ENCODE assay signal across 9 cellular contexts in genomic region chr9:114681594-114682332, GRCh38. TPM values are rescaled to one million over a fixed set of nuclear protein-coding genes. Genes with fewer than 3 reads are reported as not detected.
DNase-seq lines count a peak whose midpoint lies in the region; ATAC-seq, FAIRE-seq and TF ChIP-seq lines count a peak whose summit lies in the region.
"Had no signal": no experiment of that assay in that cellular context is flagged by ENCODE, and none has a peak within 500 bp of the region (broad histone marks: within the 10 kb centered on the region; RNA-seq: fewer than 3 reads in every experiment).

Gene TEX48 (minus strand): TSS chr9:114682192. CDS start chr9:114671723, 10,469 bp downstream.

- H3K9me1 ChIP-seq in K562 (ENCODE audit: control insufficient read depth, insufficient read depth, low read length): no peaks in the 10 kb centered on the region

- BruUV-seq in K562 (replicated peaks; lab: Mats Ljungman, UMichigan): no TSS peak

- in situ Hi-C loops in K562 (cut with MboI): no loop called here

- peak; percentile 83 for ATAC-seq in HG02938 (IDR thresholded peaks at IDR 0.05; ENCODE audit: unreplicated experiment)
- peak; percentile 94 for ATAC-seq in K562

- H3K9ac ChIP-seq in K562 (ENCODE audit: insufficient read depth in 1 of 2, low read depth in 2 of 2, low read length in 2 of 2) (no peak within 1 kb of the TSS), kidney (ENCODE audit: low read length in 2 of 2) (no peak within 1 kb of the TSS)

- intact Hi-C loops in K562 (cut with micrococcal nuclease): loop anchor here (1.0 to 10.0 kb wide), 5 partner anchors 36 to 913 kb away; no protein-coding TSS in a partner anchor
- intact Hi-C loops in kidney (cut with DNase I): no loop called here

- TF ChIP-seq EP300 in K562 (IDR thresholded peaks at IDR 0.05; ENCODE audit: low read length): no peak

- no peak within 1 kb of the TSS for H3K4me2 ChIP-seq in K562 (ENCODE audit: insufficient read depth, low read length)

- H3K79me2 ChIP-seq in K562 (ENCODE audit: control insufficient read depth, insufficient read depth, low read length): no peaks in the 10 kb centered on the region

- H3K27ac ChIP-seq in K562 (ENCODE audit: extremely low read depth, low read depth, low read length) (no peak within 1 kb of the TSS), kidney (ENCODE audit: low read depth in 2 of 2, low read length in 2 of 2) (no peak within 1 kb of the TSS)

- POLR2A ChIA-PET in K562 (lab: Yijun Ruan, JAX): no interaction called here

- TF ChIP-seq POLR2A in K562 (conservative IDR thresholded peaks at IDR 0.05): no peak

- no peaks in the 10 kb centered on the region for H4K20me1 ChIP-seq in K562 (replicated peaks; ENCODE audit: control insufficient read depth, insufficient read depth, low read length)

- H3K4me1 ChIP-seq in K562 (replicated peaks in 1 of 2; ENCODE audit: control insufficient read depth in 2 of 2, insufficient read depth in 2 of 2, low read length in 2 of 2) (peaks cover 0 to 3% of the 10 kb centered on the region in 2 experiments; a peak in 1 of 5 replicates), kidney (ENCODE audit: control insufficient read depth in 1 of 2, insufficient read depth in 1 of 2, low read depth in 1 of 2, low read length in 2 of 2) (no peaks in the 10 kb centered on the region)

- H3K9me3 ChIP-seq in K562 (replicated peaks; ENCODE audit: control insufficient read depth, insufficient read depth, low read depth, low read length) (no peaks in the 10 kb centered on the region), kidney (ENCODE audit: control insufficient read depth in 1 of 2, low read length in 2 of 2) (no peaks in the 10 kb centered on the region)

- DNase-seq in SIG-M5 treated with dmso at 0.1 percent for 504 hours (lab: John Stamatoyannopoulos, UW; ENCODE audit: unreplicated experiment): peak; percentile 67
- DNase-seq in SIG-M5 (lab: John Stamatoyannopoulos, UW): no peak
- DNase-seq in NCI-H2107 (lab: John Stamatoyannopoulos, UW): peak; percentile 46
- peak; percentile 41 for DNase-seq in UCSD-AML1 (lab: John Stamatoyannopoulos, UW; ENCODE audit: unreplicated experiment)
- DNase-seq in K562 (ENCODE audit: extremely low read depth in 1 of 4, low spot score in 3 of 4): peak; percentile 65 to 77 (median 75)
- DNase-seq in kidney: peak; percentile 73
- DNase-seq in stimulated activated CD4-positive, alpha-beta T cell treated with anti-CD3 and anti-CD28 coated beads, Interleukin-4, amount 100 ng/mL, for 4 hours: peak; percentile 67 to 80

- CTCF ChIA-PET in K562 (lab: Yijun Ruan, JAX; ENCODE audit: low intra/inter-chr PET ratio): interaction anchor here (0.6 to 1.6 kb wide), 6 partner anchors 226 to 333 kb away, joined by 3 to 5 read pairs (median 3); no protein-coding TSS in a partner anchor

- FAIRE-seq in K562 (lab: Jason Lieb, UNC): peak; percentile 93
- FAIRE-seq in kidney (lab: Jason Lieb, UNC): no peak

- H3K27me3 ChIP-seq in K562 (ENCODE audit: control insufficient read depth in 2 of 2, insufficient read depth in 2 of 2, low read length in 2 of 2): peaks cover 0 to under 1% of the 10 kb centered on the region in 2 experiments; a peak in 2 of 5 replicates

- peak; percentile 39 to 71 for TF ChIP-seq RAD21 in K562 (CRISPR knock-in tag; conservative IDR thresholded peaks at IDR 0.05 in 1 of 2, IDR thresholded peaks at IDR 0.05 in 1 of 2)

- WGBS in K562 (ENCODE audit: insufficient coverage, low coverage, missing lambda C conversion rate): 4% methylated on average over 5 of the region's 8 CpGs

- TF ChIP-seq CTCF in K562 (IDR thresholded peaks at IDR 0.05 in 2 of 3, conservative IDR thresholded peaks at IDR 0.05 in 1 of 3; ENCODE audit: insufficient read depth in 2 of 3, low read depth in 1 of 3, low read length in 3 of 3) (peak; percentile 67 to 79 (median 78)), kidney (IDR thresholded peaks at IDR 0.05; ENCODE audit: borderline replicate concordance, extremely low read depth, insufficient read depth) (peak; percentile 52)

- no peak within 1 kb of the TSS for H3K4me3 ChIP-seq in K562
- no peak within 1 kb of the TSS for H3K4me3 ChIP-seq in kidney (ENCODE audit: low read length in 2 of 2)

- no peak within 1 kb of the TSS for H2AFZ ChIP-seq in K562 (ENCODE audit: low read depth, low read length)

- H3K36me3 ChIP-seq in K562 (ENCODE audit: control insufficient read depth, insufficient read depth, low read length) (no peaks in the 10 kb centered on the region), kidney (ENCODE audit: control insufficient read depth in 1 of 2, insufficient read depth in 2 of 2, low read length in 2 of 2) (no peaks in the 10 kb centered on the region)

TF ChIP-seq in K562, 482 proteins besides CTCF, POLR2A, EP300 and RAD21 (continues in another document):
- TF ChIP-seq TSC22D4 (tag; IDR thresholded peaks at IDR 0.05) (no peak), ZNF609 (CRISPR knock-in tag; IDR thresholded peaks at IDR 0.05; ENCODE audit: borderline replicate concordance) (no peak), ZNF75A (CRISPR knock-in tag; IDR thresholded peaks at IDR 0.05) (no peak), KAT8 (IDR thresholded peaks at IDR 0.05; ENCODE audit: low read depth) (no peak), CBX5 (IDR thresholded peaks at IDR 0.05; ENCODE audit: borderline replicate concordance, low read depth) (no peak), SETDB1 (IDR thresholded peaks at IDR 0.05; ENCODE audit: low read length) (no peak), DNMT1 (IDR thresholded peaks at IDR 0.05) (no peak), MCM5 (IDR thresholded peaks at IDR 0.05; ENCODE audit: low read depth) (no peak), NRF1 (conservative IDR thresholded peaks at IDR 0.05 in 1 of 2, IDR thresholded peaks at IDR 0.05 in 1 of 2) (no peak), EGR1 (conservative IDR thresholded peaks at IDR 0.05) (0 out of 2 replicates have a peak, but pooled peaks have one; percentile 27), CBX8 (IDR thresholded peaks at IDR 0.05; ENCODE audit: borderline replicate concordance, extremely low read depth, low read depth, low read length, poor library complexity, severe bottlenecking) (no peak)

RNA-seq across cellular contexts. Expression of gene TEX48, which starts in this region (rescaled TPM):
- total RNA-seq in K562 (2011; cell fraction: chromatin; rRNA removed; ENCODE audit: low replicate concordance): not detected in 2 replicates
- not detected in 2 replicates for total RNA-seq in K562 (2011; cell fraction: nucleolus; rRNA removed)
- total RNA-seq in K562 (2011; cell fraction: nucleoplasm; rRNA removed): not detected in 2 replicates
- total RNA-seq in K562 (2014; rRNA removed) (not detected in 2 replicates), K562 (2014; rRNA removed; fragmentation: Illumina TruSeq; extraction: Trizol) (not detected in 2 replicates), K562 (2015; rRNA removed; fragmentation: Illumina TruSeq; extraction: Trizol) (not detected in 2 replicates), K562 (2021) (not detected in 2 replicates), kidney (not detected)
- polyA plus RNA-seq in K562 (2011; rRNA removed) (not detected in 2 replicates), K562 (2014; fragmentation: Illumina TruSeq; extraction: Trizol) (not detected in 2 replicates), K562 (2014; fragmentation: Nextera tagmentation; extraction: Ambion mirVana) (not detected), K562 (2014; rRNA removed) (not detected in 2 replicates), kidney (ENCODE audit: insufficient read depth, low read depth, low replicate concordance) (not detected)
- not detected in 2 replicates for polyA plus RNA-seq in K562 (2011; cell fraction: cytosol; rRNA removed)
- polyA plus RNA-seq in K562 (2011; cell fraction: nucleus; rRNA removed): not detected in 2 replicates
- not detected in 2 replicates for polyA plus RNA-seq in K562 (2012)
- not detected in 2 replicates for polyA minus RNA-seq in K562 (2011; rRNA and poly(A)+ RNA removed)
- polyA minus RNA-seq in K562 (2011; cell fraction: cytosol; rRNA and poly(A)+ RNA removed): not detected in 2 replicates
- not detected in 2 replicates for polyA minus RNA-seq in K562 (2011; cell fraction: nucleus; rRNA and poly(A)+ RNA removed)
- total RNA-seq: skeletal muscle tissue had no signal

Comparison
In these comparisons a context has a peak if more than half of its experiments do, and no peak if none do; other contexts are left out.
1. Peak in DNase-seq and ATAC-seq in K562; RNA of the gene not detected or under 1 TPM.
2. Peak in DNase-seq in kidney; RNA of the gene not detected or under 1 TPM.